In the genomic region with DNA sequence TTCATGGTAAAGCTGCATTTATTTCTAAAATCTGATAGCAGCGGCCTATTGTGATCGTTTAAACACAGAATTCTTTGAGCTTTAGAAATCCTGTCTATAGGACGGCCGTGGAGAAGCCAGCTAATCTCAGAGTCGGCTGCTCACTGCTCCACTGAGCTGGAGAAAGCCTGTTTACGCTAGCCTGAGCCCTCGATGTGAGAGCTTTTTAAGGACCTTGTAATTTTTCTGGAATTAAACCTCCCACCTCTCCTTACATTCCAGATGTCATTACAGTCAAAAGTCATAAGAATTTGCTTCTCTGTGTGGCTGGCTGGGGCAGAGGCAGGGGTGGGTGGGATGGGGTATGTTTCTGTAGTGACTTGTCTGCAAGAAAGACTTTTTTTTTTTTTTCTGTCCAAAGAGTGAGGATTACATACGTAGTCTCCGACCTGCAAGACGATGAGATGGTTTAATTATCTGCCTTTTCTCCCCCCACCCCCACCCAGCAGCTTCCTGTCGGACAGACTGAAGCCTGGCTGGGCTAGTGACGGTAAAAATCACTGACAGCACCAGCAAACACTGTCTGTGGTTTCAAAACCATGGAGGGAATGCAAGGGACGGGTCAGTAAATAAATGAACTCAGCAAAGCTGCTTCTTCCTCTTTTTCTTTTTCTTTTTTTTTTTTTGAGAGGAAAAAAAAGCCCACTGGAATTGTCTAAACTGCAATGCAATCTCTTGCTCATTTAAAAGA, we compare ENCODE assay signal across 8 cellular contexts. TPM values are rescaled to one million over a fixed set of nuclear protein-coding genes. Genes with fewer than 3 reads are reported as not detected.
DNase-seq lines count a peak whose midpoint lies in the region; ATAC-seq, FAIRE-seq and TF ChIP-seq lines count a peak whose summit lies in the region.

No MANE protein-coding gene starts in this region.

- H3K4me3 ChIP-seq in SJSA1 (no peak overlapping the region), fibroblast of pulmonary artery (replicated peaks; ENCODE audit: low read depth, low read length) (no peak overlapping the region), psoas muscle (no peak overlapping the region)

- intact Hi-C loops in psoas muscle (cut with DNase I), result no loop called here

- H3K27me3 ChIP-seq in SJSA1 (replicated peaks), result no peaks in the 10 kb centered on the region
- H3K27me3 ChIP-seq in psoas muscle (ENCODE audit: insufficient read depth in 3 of 3, low read length in 2 of 3), result no peaks in the 10 kb centered on the region

- 51 to 57% (median 55%) methylated on average over 13 of the region's 13 CpGs for whole genome bisulfite sequencing in psoas muscle, 3 donors

- peaks cover 54% of the 10 kb centered on the region for H3K4me1 ChIP-seq in SJSA1 (replicated peaks)
- H3K4me1 ChIP-seq in psoas muscle, result peaks cover 45% of the 10 kb centered on the region

- no peaks in the 10 kb centered on the region for H3K36me3 ChIP-seq in SJSA1
- no peaks in the 10 kb centered on the region for H3K36me3 ChIP-seq in psoas muscle (ENCODE audit: insufficient read depth in 1 of 2, low read depth in 1 of 2)

- FAIRE-seq in GM19239 (lab: Jason Lieb, UNC), result peak; percentile 79
- FAIRE-seq in D721Med (lab: Jason Lieb, UNC), result no peak

- ATAC-seq in psoas muscle (no peak), GM18867 (IDR thresholded peaks at IDR 0.05; ENCODE audit: unreplicated experiment) (no peak)

- TF ChIP-seq CTCF in fibroblast of pulmonary artery (IDR thresholded peaks at IDR 0.05; ENCODE audit: low read length, missing control alignments) (no peak), psoas muscle (IDR thresholded peaks at IDR 0.05) (no peak), D721Med (IDR thresholded peaks at IDR 0.05; ENCODE audit: insufficient read depth, missing control alignments) (no peak)

- H3K27ac ChIP-seq in SJSA1, result peak overlapping the region; percentile 72
- peak overlapping the region; percentile 41 for H3K27ac ChIP-seq in psoas muscle

- no peak for DNase-seq in GM19239 (ENCODE audit: insufficient read length, low spot score)
- peak; percentile 88 to 91 for DNase-seq in SJSA1 (ENCODE audit: low read depth in 1 of 2, low spot score in 2 of 2)
- DNase-seq in fibroblast of pulmonary artery (ENCODE audit: low read depth), result peak; percentile 89
- no peak for DNase-seq in psoas muscle
- DNase-seq in NCI-H2081 treated with DMSO at 0.1 percent for 48 hours (lab: John Stamatoyannopoulos, UW), result no peak
- no peak for DNase-seq in HUDEP-2 (lab: John Stamatoyannopoulos, UW; ENCODE audit: unreplicated experiment in 76 of 76)
- DNase-seq in D721Med (ENCODE audit: insufficient read length, low spot score), result no peak

- H3K9me3 ChIP-seq in SJSA1 (replicated peaks) (no peaks in the 10 kb centered on the region), psoas muscle (no peaks in the 10 kb centered on the region)

RNA-seq across cellular contexts. Expression of a gene that starts 31.8 kb away (rescaled TPM):
- 77.2 and 93.3 TPM in 2 replicates for total RNA-seq in SJSA1 (2014; rRNA removed; shearing (Covaris generic))
- 100 to 1,000 TPM in 3 of 4 donors, 10 to 100 TPM in 1; 97.2 to 166 (median 111) TPM for total RNA-seq in psoas muscle
- 10 to 100 TPM; 57.6 to 72.4 (median 72.3) TPM for polyA plus RNA-seq in psoas muscle

RNA-seq across cellular contexts. Expression of a gene that starts 38.1 kb away (rescaled TPM):
- 12.1 and 14.3 TPM in 2 replicates for total RNA-seq in SJSA1 (2014; rRNA removed; shearing (Covaris generic))
- 1 to 10 TPM; 2.8 to 5.3 (median 3.3) TPM for total RNA-seq in psoas muscle
- 1 to 10 TPM; 3.4 to 6.5 (median 4.9) TPM for polyA plus RNA-seq in psoas muscle

RNA-seq across cellular contexts. Expression of a gene that starts 38.4 kb away (rescaled TPM):
- 1.1 and 3.1 TPM in 2 replicates for total RNA-seq in SJSA1 (2014; rRNA removed; shearing (Covaris generic))
- 1 to 10 TPM; 1.2 to 3.2 (median 2.0) TPM for total RNA-seq in psoas muscle
- 1 to 10 TPM in 2 of 3 donors, under 1 TPM in 1; 0.45 to 1.7 (median 1.5) TPM for polyA plus RNA-seq in psoas muscle

Comparison
In these comparisons a context has a peak if more than half of its experiments do, and no peak if none do; other contexts are left out.
1. DNase-seq: peak in SJSA1 (2 of 2) and fibroblast of pulmonary artery (single experiment); none in GM19239 (single experiment), psoas muscle (0 of 2), NCI-H2081 treated with DMSO at 0.1 percent for 48 hours (single experiment), HUDEP-2 (0 of 76) and D721Med (single experiment).